1 cellular context compared by ENCODE assay signal in the genomic region with DNA sequence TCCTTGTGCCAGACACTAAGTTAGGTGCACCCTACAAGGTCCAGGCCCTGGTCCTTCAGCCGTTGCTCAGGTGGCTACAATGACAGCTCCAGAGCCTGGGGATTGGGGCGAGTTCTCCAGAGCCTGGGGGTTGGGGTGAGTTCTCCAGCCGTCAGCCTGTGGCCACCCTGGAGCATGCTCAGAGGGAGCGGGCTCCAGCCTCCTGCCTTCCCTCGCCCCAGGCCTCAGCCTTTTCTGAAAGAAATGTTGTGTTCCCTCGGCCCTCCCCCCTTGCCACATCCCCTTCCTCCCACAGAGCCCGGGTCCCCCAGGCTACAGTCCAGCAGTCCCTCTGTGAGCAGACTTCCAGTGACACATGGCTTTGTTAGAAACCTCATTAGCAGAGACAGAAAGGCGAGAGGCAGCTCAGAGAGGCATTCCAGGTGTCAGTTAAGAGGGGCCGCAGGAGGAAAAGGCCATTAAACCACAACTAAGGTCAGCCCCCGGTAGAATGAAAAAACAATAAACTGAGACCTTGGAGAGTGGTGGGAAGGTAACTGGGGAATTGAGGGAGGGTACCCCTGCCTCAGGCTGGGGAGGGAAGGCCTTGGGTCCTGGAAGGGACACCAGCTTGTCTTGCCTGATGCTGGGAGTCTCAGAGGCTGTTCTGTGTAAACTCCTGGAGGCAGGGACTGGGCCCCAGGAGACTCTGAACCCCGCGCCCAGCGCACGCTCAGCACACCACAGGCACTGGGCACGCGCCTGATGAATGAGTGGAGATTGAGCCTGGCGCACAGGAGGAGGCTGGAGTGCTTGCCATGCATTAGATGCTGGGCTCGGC.
TF ChIP-seq lines count a peak whose summit lies in the region.

No MANE protein-coding gene starts in this region.

TF ChIP-seq in GM23338, 12 proteins besides CTCF, POLR2A, EP300 and RAD21:
- TF ChIP-seq STAT1 (IDR thresholded peaks at IDR 0.05; ENCODE audit: unreplicated experiment) (no peak), ZNF462 (CRISPR knock-in tag; IDR thresholded peaks at IDR 0.05) (no peak)
